ENCODE assay signal across 1 cellular context in genomic region chr13:98142427-98143156, GRCh38.
TF ChIP-seq lines count a peak whose summit lies in the region.

Gene FARP1, plus strand, starts transcription at chr13:98143094. Its CDS starts 70,149 bp downstream, at chr13:98213243.

TF ChIP-seq in HepG2, 621 proteins besides CTCF, POLR2A, EP300 and RAD21 (continued from another document and continues in another):
- TF ChIP-seq, protein P1, sequence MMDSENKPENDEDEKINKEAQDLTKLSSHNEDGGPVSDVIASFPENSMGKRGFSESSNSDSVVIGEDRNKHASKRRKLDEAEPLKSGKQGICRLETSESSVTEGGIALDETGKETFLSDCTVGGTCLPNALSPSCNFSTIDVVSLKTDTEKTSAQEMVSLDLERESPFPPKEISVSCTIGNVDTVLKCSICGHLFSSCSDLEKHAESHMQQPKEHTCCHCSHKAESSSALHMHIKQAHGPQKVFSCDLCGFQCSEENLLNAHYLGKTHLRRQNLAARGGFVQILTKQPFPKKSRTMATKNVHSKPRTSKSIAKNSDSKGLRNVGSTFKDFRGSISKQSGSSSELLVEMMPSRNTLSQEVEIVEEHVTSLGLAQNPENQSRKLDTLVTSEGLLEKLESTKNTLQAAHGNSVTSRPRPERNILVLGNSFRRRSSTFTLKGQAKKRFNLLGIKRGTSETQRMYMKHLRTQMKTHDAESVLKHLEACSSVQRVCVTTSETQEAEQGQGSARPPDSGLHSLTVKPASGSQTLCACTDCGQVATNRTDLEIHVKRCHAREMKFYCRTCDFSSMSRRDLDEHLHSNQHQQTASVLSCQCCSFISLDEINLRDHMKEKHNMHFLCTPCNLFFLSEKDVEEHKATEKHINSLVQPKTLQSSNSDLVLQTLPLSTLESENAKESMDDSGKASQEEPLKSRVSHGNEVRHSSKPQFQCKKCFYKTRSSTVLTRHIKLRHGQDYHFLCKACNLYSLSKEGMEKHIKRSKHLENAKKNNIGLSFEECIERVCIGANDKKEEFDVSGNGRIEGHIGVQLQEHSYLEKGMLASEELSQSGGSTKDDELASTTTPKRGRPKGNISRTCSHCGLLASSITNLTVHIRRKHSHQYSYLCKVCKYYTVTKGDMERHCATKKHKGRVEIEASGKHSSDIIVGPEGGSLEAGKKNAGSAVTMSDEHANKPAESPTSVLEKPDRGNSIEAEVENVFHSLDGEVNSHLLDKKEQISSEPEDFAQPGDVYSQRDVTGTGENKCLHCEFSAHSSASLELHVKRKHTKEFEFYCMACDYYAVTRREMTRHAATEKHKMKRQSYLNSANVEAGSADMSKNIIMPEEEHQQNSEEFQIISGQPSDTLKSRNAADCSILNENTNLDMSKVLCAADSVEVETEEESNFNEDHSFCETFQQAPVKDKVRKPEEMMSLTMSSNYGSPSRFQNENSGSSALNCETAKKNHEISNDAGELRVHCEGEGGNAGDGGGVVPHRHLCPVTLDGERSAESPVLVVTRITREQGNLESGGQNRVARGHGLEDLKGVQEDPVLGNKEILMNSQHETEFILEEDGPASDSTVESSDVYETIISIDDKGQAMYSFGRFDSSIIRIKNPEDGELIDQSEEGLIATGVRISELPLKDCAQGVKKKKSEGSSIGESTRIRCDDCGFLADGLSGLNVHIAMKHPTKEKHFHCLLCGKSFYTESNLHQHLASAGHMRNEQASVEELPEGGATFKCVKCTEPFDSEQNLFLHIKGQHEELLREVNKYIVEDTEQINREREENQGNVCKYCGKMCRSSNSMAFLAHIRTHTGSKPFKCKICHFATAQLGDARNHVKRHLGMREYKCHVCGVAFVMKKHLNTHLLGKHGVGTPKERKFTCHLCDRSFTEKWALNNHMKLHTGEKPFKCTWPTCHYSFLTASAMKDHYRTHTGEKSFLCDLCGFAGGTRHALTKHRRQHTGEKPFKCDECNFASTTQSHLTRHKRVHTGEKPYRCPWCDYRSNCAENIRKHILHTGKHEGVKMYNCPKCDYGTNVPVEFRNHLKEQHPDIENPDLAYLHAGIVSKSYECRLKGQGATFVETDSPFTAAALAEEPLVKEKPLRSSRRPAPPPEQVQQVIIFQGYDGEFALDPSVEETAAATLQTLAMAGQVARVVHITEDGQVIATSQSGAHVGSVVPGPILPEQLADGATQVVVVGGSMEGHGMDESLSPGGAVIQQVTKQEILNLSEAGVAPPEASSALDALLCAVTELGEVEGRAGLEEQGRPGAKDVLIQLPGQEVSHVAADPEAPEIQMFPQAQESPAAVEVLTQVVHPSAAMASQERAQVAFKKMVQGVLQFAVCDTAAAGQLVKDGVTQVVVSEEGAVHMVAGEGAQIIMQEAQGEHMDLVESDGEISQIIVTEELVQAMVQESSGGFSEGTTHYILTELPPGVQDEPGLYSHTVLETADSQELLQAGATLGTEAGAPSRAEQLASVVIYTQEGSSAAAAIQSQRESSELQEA (CRISPR knock-in tag; IDR thresholded peaks at IDR 0.05; ENCODE audit: not compliant biosample characterization) = peak; percentile 61
- peak; percentile 16 for TF ChIP-seq ZEB1 (IDR thresholded peaks at IDR 0.05; ENCODE audit: insufficient replicate concordance, low read depth)
- TF ChIP-seq ZNF891 (CRISPR knock-in tag; IDR thresholded peaks at IDR 0.05) = peak; percentile 84; the same call in 1 of the 2 replicates
- TF ChIP-seq ZHX1 (CRISPR knock-in tag; IDR thresholded peaks at IDR 0.05; ENCODE audit: low read depth) = no peak
- TF ChIP-seq ZFP37 (CRISPR knock-in tag; IDR thresholded peaks at IDR 0.05; ENCODE audit: borderline replicate concordance) = 0 out of 2 replicates have a peak, but pooled peaks have one; percentile 36
- TF ChIP-seq ATF2 (CRISPR knock-in tag; IDR thresholded peaks at IDR 0.05) = no peak
- TF ChIP-seq ZNF788 (CRISPR knock-in tag; IDR thresholded peaks at IDR 0.05; ENCODE audit: borderline replicate concordance) = no peak
- TF ChIP-seq TOE1 (CRISPR knock-in tag; IDR thresholded peaks at IDR 0.05) = no peak
- TF ChIP-seq ZKSCAN8 (CRISPR knock-in tag; IDR thresholded peaks at IDR 0.05; ENCODE audit: borderline replicate concordance) = no peak
- no peak for TF ChIP-seq RELA (CRISPR knock-in tag; IDR thresholded peaks at IDR 0.05)
- TF ChIP-seq ZNF337 (CRISPR knock-in tag; IDR thresholded peaks at IDR 0.05; ENCODE audit: borderline replicate concordance, low read depth) = no peak
- no peak for TF ChIP-seq ZNF367 (CRISPR knock-in tag; IDR thresholded peaks at IDR 0.05; ENCODE audit: borderline replicate concordance)
- TF ChIP-seq ZNF562 (CRISPR knock-in tag; IDR thresholded peaks at IDR 0.05; ENCODE audit: borderline replicate concordance) = peak; percentile 54; the same call in 1 of the 2 replicates
- TF ChIP-seq HMG20A (CRISPR knock-in tag; IDR thresholded peaks at IDR 0.05; ENCODE audit: borderline replicate concordance) = no peak
- peak; percentile 47; the same call in 1 of the 2 replicates for TF ChIP-seq ZNF138 (CRISPR knock-in tag; IDR thresholded peaks at IDR 0.05; ENCODE audit: low read depth)
- no peak for TF ChIP-seq FIP1L1 (IDR thresholded peaks at IDR 0.05; ENCODE audit: borderline replicate concordance, insufficient read depth, low read depth, low read length)
- TF ChIP-seq PAF1 (CRISPR knock-in tag; IDR thresholded peaks at IDR 0.05) = no peak
- TF ChIP-seq, protein P2, sequence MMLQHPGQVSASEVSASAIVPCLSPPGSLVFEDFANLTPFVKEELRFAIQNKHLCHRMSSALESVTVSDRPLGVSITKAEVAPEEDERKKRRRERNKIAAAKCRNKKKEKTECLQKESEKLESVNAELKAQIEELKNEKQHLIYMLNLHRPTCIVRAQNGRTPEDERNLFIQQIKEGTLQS (CRISPR knock-in tag; IDR thresholded peaks at IDR 0.05) = no peak
- peak; percentile 66 for TF ChIP-seq PHF8 (CRISPR knock-in tag; IDR thresholded peaks at IDR 0.05)
- TF ChIP-seq SP4 (CRISPR knock-in tag; IDR thresholded peaks at IDR 0.05) = peak; percentile 75
- peak; percentile 44; the same call in 1 of the 2 replicates for TF ChIP-seq RXRB (CRISPR knock-in tag; IDR thresholded peaks at IDR 0.05; ENCODE audit: borderline replicate concordance)
- no peak for TF ChIP-seq NPAS2 (CRISPR knock-in tag; IDR thresholded peaks at IDR 0.05; ENCODE audit: borderline replicate concordance)
- no peak for TF ChIP-seq JDP2 (CRISPR knock-in tag; IDR thresholded peaks at IDR 0.05; ENCODE audit: borderline replicate concordance)
- TF ChIP-seq, protein P3, sequence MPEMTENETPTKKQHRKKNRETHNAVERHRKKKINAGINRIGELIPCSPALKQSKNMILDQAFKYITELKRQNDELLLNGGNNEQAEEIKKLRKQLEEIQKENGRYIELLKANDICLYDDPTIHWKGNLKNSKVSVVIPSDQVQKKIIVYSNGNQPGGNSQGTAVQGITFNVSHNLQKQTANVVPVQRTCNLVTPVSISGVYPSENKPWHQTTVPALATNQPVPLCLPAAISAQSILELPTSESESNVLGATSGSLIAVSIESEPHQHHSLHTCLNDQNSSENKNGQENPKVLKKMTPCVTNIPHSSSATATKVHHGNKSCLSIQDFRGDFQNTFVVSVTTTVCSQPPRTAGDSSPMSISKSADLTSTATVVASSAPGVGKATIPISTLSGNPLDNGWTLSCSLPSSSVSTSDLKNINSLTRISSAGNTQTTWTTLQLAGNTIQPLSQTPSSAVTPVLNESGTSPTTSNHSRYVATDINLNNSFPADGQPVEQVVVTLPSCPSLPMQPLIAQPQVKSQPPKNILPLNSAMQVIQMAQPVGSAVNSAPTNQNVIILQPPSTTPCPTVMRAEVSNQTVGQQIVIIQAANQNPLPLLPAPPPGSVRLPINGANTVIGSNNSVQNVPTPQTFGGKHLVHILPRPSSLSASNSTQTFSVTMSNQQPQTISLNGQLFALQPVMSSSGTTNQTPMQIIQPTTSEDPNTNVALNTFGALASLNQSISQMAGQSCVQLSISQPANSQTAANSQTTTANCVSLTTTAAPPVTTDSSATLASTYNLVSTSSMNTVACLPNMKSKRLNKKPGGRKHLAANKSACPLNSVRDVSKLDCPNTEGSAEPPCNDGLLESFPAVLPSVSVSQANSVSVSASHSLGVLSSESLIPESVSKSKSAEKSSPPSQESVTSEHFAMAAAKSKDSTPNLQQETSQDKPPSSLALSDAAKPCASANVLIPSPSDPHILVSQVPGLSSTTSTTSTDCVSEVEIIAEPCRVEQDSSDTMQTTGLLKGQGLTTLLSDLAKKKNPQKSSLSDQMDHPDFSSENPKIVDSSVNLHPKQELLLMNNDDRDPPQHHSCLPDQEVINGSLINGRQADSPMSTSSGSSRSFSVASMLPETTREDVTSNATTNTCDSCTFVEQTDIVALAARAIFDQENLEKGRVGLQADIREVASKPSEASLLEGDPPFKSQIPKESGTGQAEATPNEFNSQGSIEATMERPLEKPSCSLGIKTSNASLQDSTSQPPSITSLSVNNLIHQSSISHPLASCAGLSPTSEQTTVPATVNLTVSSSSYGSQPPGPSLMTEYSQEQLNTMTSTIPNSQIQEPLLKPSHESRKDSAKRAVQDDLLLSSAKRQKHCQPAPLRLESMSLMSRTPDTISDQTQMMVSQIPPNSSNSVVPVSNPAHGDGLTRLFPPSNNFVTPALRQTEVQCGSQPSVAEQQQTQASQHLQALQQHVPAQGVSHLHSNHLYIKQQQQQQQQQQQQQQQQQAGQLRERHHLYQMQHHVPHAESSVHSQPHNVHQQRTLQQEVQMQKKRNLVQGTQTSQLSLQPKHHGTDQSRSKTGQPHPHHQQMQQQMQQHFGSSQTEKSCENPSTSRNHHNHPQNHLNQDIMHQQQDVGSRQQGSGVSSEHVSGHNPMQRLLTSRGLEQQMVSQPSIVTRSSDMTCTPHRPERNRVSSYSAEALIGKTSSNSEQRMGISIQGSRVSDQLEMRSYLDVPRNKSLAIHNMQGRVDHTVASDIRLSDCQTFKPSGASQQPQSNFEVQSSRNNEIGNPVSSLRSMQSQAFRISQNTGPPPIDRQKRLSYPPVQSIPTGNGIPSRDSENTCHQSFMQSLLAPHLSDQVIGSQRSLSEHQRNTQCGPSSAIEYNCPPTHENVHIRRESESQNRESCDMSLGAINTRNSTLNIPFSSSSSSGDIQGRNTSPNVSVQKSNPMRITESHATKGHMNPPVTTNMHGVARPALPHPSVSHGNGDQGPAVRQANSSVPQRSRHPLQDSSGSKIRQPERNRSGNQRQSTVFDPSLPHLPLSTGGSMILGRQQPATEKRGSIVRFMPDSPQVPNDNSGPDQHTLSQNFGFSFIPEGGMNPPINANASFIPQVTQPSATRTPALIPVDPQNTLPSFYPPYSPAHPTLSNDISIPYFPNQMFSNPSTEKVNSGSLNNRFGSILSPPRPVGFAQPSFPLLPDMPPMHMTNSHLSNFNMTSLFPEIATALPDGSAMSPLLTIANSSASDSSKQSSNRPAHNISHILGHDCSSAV (CRISPR knock-in tag; IDR thresholded peaks at IDR 0.05; ENCODE audit: borderline replicate concordance) = no peak
- no peak for TF ChIP-seq ZBTB4 (CRISPR knock-in tag; IDR thresholded peaks at IDR 0.05; ENCODE audit: borderline replicate concordance)
- peak; percentile 74; the same call in 1 of the 2 replicates for TF ChIP-seq ZFP91 (CRISPR knock-in tag; IDR thresholded peaks at IDR 0.05; ENCODE audit: borderline replicate concordance)
